In genomic region chr11:68032003-68032402, GRCh38 we compare ENCODE assay signal across 11 cellular contexts. TPM values are rescaled to one million over a fixed set of nuclear protein-coding genes. Genes with fewer than 3 reads are reported as not detected.
DNase-seq lines count a peak whose midpoint lies in the region; ATAC-seq and TF ChIP-seq lines count a peak whose summit lies in the region.
"Had no signal": no experiment of that assay in that cellular context is flagged by ENCODE, and none has a peak within 500 bp of the region (broad histone marks: within the 10 kb centered on the region; RNA-seq: fewer than 3 reads in every experiment).

No MANE protein-coding gene starts in this region.

- H3K36me3 ChIP-seq in SK-N-MC (ENCODE audit: insufficient read depth, low read length) (peaks cover 21% of the 10 kb centered on the region; the same call in 1 of the 2 replicates), skeletal muscle satellite cell (ENCODE audit: insufficient read depth, low read length) (peaks cover 29% of the 10 kb centered on the region)

- H3K9me3 Mint-ChIP-seq in activated T-cell treated with anti-CD3 and anti-CD28 coated beads, Interleukin-2, amount 50 U/mL, for 72 hours: no peaks in the 10 kb centered on the region

- H3K9ac ChIP-seq in SK-N-MC (ENCODE audit: insufficient read length) (peak overlapping the region; percentile 98), skeletal muscle satellite cell (ENCODE audit: low read depth, low read length) (no peak overlapping the region)

- DNase-seq in activated T-cell treated with anti-CD3 and anti-CD28 coated beads, Interleukin-2, amount 50 U/mL, for 72 hours: no peak
- no peak for DNase-seq in activated T-cell treated with anti-CD3 and anti-CD28 coated beads, Interleukin-2, amount 50 U/mL, for 1 hour
- DNase-seq in SK-N-MC (ENCODE audit: low read depth, low spot score) (no peak), epithelial cell of proximal tubule (ENCODE audit: low read depth) (no peak), NCI-H2029 (lab: John Stamatoyannopoulos, UW) (no peak)
- DNase-seq in stimulated activated CD4-positive, alpha-beta T cell treated with anti-CD3 and anti-CD28 coated beads, Interleukin-15, amount 100 ng/mL, for 24 hours: no peak
- DNase-seq: BE2C, cerebellar nuclear complex, NCI-H345 had no signal

- no peaks in the 10 kb centered on the region for H3K27me3 ChIP-seq in skeletal muscle satellite cell (ENCODE audit: control insufficient read depth, insufficient read depth, low read length)
- H3K27me3 ChIP-seq: BE2C had no signal

- TF ChIP-seq CTCF in epithelial cell of proximal tubule (conservative IDR thresholded peaks at IDR 0.05; ENCODE audit: low read depth, low read length): no peak

- H3K4me2 ChIP-seq in skeletal muscle satellite cell (ENCODE audit: low read length): peak overlapping the region; percentile 98

- no peak for ATAC-seq in activated T-cell treated with anti-CD3 and anti-CD28 coated beads, Interleukin-2, amount 50 U/mL, for 72 hours (replicated peaks in 1 of 2)
- no peak for ATAC-seq in GM18498 (IDR thresholded peaks at IDR 0.05; ENCODE audit: unreplicated experiment)

- no peak overlapping the region for H3K27ac ChIP-seq in SK-N-MC

- H3K27me3 Mint-ChIP-seq in activated T-cell treated with anti-CD3 and anti-CD28 coated beads, Interleukin-2, amount 50 U/mL, for 72 hours (ENCODE audit: low read depth): no peaks in the 10 kb centered on the region

- H3K9me3 ChIP-seq in SK-N-MC (ENCODE audit: low read depth, low read length) (no peaks in the 10 kb centered on the region), skeletal muscle satellite cell (replicated peaks; ENCODE audit: low read length) (no peaks in the 10 kb centered on the region)
- H3K9me3 ChIP-seq: BE2C had no signal

- no peak overlapping the region for H3K27ac Mint-ChIP-seq in activated T-cell treated with anti-CD3 and anti-CD28 coated beads, Interleukin-2, amount 50 U/mL, for 72 hours

- H3K4me3 ChIP-seq in SK-N-MC: peak overlapping the region; percentile 98
- peak overlapping the region; percentile 86 for H3K4me3 ChIP-seq in epithelial cell of proximal tubule (ENCODE audit: low read depth, low read length)
- peak overlapping the region; percentile 88 for H3K4me3 ChIP-seq in skeletal muscle satellite cell (ENCODE audit: low read length)

- H3K4me1 Mint-ChIP-seq in activated T-cell treated with anti-CD3 and anti-CD28 coated beads, Interleukin-2, amount 50 U/mL, for 72 hours (ENCODE audit: low read depth): peaks cover 39% of the 10 kb centered on the region

- peaks cover 52% of the 10 kb centered on the region for H3K4me1 ChIP-seq in skeletal muscle satellite cell (ENCODE audit: control insufficient read depth, insufficient read depth, low read length)
- H3K4me1 ChIP-seq: BE2C had no signal

- H3K36me3 Mint-ChIP-seq in activated T-cell treated with anti-CD3 and anti-CD28 coated beads, Interleukin-2, amount 50 U/mL, for 72 hours (ENCODE audit: insufficient read depth in 2 of 2): no peaks in the 10 kb centered on the region

- H3K4me3 Mint-ChIP-seq in activated T-cell treated with anti-CD3 and anti-CD28 coated beads, Interleukin-2, amount 50 U/mL, for 72 hours: peak overlapping the region; percentile 96 to 97

RNA-seq across cellular contexts. Expression of gene NDUFS8, which starts 1.5 kb away (rescaled TPM):
- total RNA-seq in activated T-cell treated with anti-CD3 and anti-CD28 coated beads, Interleukin-2, amount 50 U/mL, for 72 hours: 100 to 1,000 TPM; 128 to 129 TPM
- total RNA-seq in epithelial cell of proximal tubule: 240 and 345 TPM in 2 replicates
- 141 and 146 TPM in 2 replicates for total RNA-seq in skeletal muscle satellite cell (2012; rRNA removed)

RNA-seq across cellular contexts. Expression of gene TCIRG1, which starts 6.8 kb away (rescaled TPM):
- 100 to 1,000 TPM; 141 to 146 TPM for total RNA-seq in activated T-cell treated with anti-CD3 and anti-CD28 coated beads, Interleukin-2, amount 50 U/mL, for 72 hours
- total RNA-seq in epithelial cell of proximal tubule: 100 and 156 TPM in 2 replicates
- total RNA-seq in skeletal muscle satellite cell (2012; rRNA removed): 129 and 182 TPM in 2 replicates

RNA-seq across cellular contexts. Expression of gene ALDH3B1, which starts 21.9 kb away (rescaled TPM):
- total RNA-seq in activated T-cell treated with anti-CD3 and anti-CD28 coated beads, Interleukin-2, amount 50 U/mL, for 72 hours: under 1 TPM; 0.10 to 0.16 TPM
- 3.9 and 4.4 TPM in 2 replicates for total RNA-seq in epithelial cell of proximal tubule
- total RNA-seq in skeletal muscle satellite cell (2012; rRNA removed): 26.6 and 30.9 TPM in 2 replicates

RNA-seq across cellular contexts. Expression of gene UNC93B1, which starts 28.1 kb away (rescaled TPM):
- total RNA-seq in activated T-cell treated with anti-CD3 and anti-CD28 coated beads, Interleukin-2, amount 50 U/mL, for 72 hours: 10 to 100 TPM in 1 of 2 donors, 1 to 10 TPM in 1; 8.0 to 16.7 TPM
- total RNA-seq in epithelial cell of proximal tubule: 16.3 and 37.4 TPM in 2 replicates
- 18.5 and 22.5 TPM in 2 replicates for total RNA-seq in skeletal muscle satellite cell (2012; rRNA removed)
